Comparison of ENCODE assay signal across 8 cellular contexts in the genomic region with DNA sequence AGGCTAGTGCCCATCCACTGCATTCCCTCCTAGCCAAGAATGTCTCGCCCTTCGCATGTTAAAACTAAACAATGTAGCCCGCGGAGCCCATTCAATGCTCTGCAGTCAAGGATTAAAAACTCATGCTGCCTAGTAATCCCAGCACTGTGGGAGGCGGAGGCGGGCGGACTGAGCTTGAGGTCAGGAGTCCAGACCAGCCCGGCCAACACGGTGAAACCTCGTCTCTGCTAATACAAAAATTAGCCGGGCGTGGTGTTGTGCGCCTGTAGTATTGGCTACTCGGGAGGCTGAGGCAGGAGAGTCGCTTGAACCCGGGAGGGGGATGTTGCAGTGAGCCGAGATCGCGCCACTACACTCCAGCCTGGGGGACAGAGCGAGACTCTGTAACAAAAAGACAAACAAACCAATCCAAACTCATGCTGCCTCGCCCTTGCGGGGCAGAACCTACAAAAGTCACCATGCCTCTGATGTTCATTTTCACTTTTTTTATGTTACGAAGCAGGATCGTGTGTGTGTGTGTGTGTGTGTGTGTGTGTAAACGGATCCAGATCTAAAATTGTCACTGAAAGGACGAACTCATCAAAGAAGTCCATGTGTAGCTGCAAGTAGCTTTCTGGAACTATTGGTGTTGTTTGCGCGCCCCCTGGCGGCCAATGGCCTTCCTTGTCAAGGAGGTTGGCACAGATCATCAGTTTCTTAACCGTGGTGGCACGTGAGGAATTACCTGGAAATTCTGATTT. TPM values are rescaled to one million over a fixed set of nuclear protein-coding genes. Genes with fewer than 3 reads are reported as not detected.
DNase-seq lines count a peak whose midpoint lies in the region; ATAC-seq, FAIRE-seq and TF ChIP-seq lines count a peak whose summit lies in the region.

No MANE protein-coding gene starts in this region.

- H3K9ac ChIP-seq in H9 (ENCODE audit: extremely low read depth, insufficient read length, low read length), result peak overlapping the region; percentile 28
- H3K9ac ChIP-seq in kidney (ENCODE audit: low read length in 2 of 2), result peak overlapping the region in 1 of 2 donors; percentile 13

- no peak overlapping the region for H3K27ac ChIP-seq in H9 (ENCODE audit: insufficient read length, low read depth, low read length)
- no peak overlapping the region for H3K27ac ChIP-seq in kidney (ENCODE audit: low read depth in 2 of 2, low read length in 2 of 2)

- H2AK5ac ChIP-seq in H9 (ENCODE audit: insufficient read length, low read length), result no peak overlapping the region

- no peak for ATAC-seq in GM19351 (IDR thresholded peaks at IDR 0.05; ENCODE audit: unreplicated experiment)

- no peak overlapping the region for H2BK12ac ChIP-seq in H9 (ENCODE audit: insufficient read length, low read depth, low read length)

- no peaks in the 10 kb centered on the region for H3K36me3 Mint-ChIP-seq in H9 (ENCODE audit: insufficient read depth in 1 of 3, low read depth in 3 of 3)

- H3K9me3 ChIP-seq in H9 (ENCODE audit: control insufficient read depth, low read depth, low read length), result no peaks in the 10 kb centered on the region
- no peaks in the 10 kb centered on the region for H3K9me3 ChIP-seq in kidney (ENCODE audit: control insufficient read depth in 1 of 2, low read length in 2 of 2)

- peak overlapping the region; percentile 61 to 85 for H3K4me3 Mint-ChIP-seq in H9

- DNase-seq in AG09309 (ENCODE audit: low read depth), result peak; percentile 63
- DNase-seq in H9, result peak; percentile 93
- peak; percentile 55 to 85 for DNase-seq in NCI-H446 (lab: John Stamatoyannopoulos, UW)
- DNase-seq in activated CD4-positive, alpha-beta T cell treated with anti-CD3 and anti-CD28 coated beads for 1 hour, result peak; percentile 87
- DNase-seq in cerebellum (ENCODE audit: low spot score), result peak; percentile 88
- peak; percentile 95 for DNase-seq in kidney
- DNase-seq in stimulated activated CD4-positive, alpha-beta T cell treated with anti-CD3 and anti-CD28 coated beads, Interleukin-12 subunit alpha, Interleukin-12 subunit beta, amount 100 ng/mL, for 48 hours (ENCODE audit: low read depth in 2 of 3, low spot score in 1 of 3), result peak; percentile 83 to 89 (median 85)

- intact Hi-C loops in kidney (cut with DNase I), result no loop called here

- no peak overlapping the region for H2BK20ac ChIP-seq in H9 (ENCODE audit: low read depth, low read length, poor library complexity, severe bottlenecking)

- no peaks in the 10 kb centered on the region for H3K36me3 ChIP-seq in kidney (ENCODE audit: control insufficient read depth in 1 of 2, insufficient read depth in 2 of 2, low read length in 2 of 2)

- no peak overlapping the region for H3K56ac ChIP-seq in H9 (ENCODE audit: insufficient read length, low read depth, low read length)

- H2BK15ac ChIP-seq in H9 (ENCODE audit: low read depth, low read length), result no peak overlapping the region

- WGBS in H9 (ENCODE audit: extremely low coverage, insufficient read length, low lambda C conversion rate), result no CpG with 5 or more reads among the region's 31 CpGs

- H3K4me3 ChIP-seq in AG09309 (ENCODE audit: control insufficient read depth, low read depth, low read length) (peak overlapping the region; percentile 50), kidney (ENCODE audit: low read length in 2 of 2) (peak overlapping the region; percentile 57 to 70)

- peak overlapping the region; percentile 15 for H3K18ac ChIP-seq in H9 (ENCODE audit: insufficient read length, low read depth, low read length)

- peaks cover 32% of the 10 kb centered on the region for H3K27me3 Mint-ChIP-seq in H9 (ENCODE audit: low read depth)

- peaks cover 15% of the 10 kb centered on the region in 2 experiments for H3K4me1 Mint-ChIP-seq in H9

- H3K4me2 ChIP-seq in H9 (ENCODE audit: insufficient read depth, insufficient read length, low read length), result peak overlapping the region; percentile 83

- no peak overlapping the region for H4K8ac ChIP-seq in H9 (replicated peaks; ENCODE audit: insufficient read length, low read depth, low read length)

- H4K91ac ChIP-seq in H9 (ENCODE audit: insufficient read length, low read depth, low read length), result no peak overlapping the region

- no peaks in the 10 kb centered on the region for H3K9me3 Mint-ChIP-seq in H9

- no peaks in the 10 kb centered on the region for H3K79me1 ChIP-seq in H9 (ENCODE audit: insufficient read depth, low read depth, low read length, poor library complexity, severe bottlenecking)

- no peak overlapping the region for H3K23ac ChIP-seq in H9 (ENCODE audit: insufficient read length, low read depth, low read length)

- no peaks in the 10 kb centered on the region; the same call in 1 of the 2 replicates for H3K27me3 ChIP-seq in H9 (ENCODE audit: insufficient read depth, low read length)

- H4K20me1 ChIP-seq in H9 (ENCODE audit: control insufficient read depth, insufficient read depth, insufficient read length), result no peaks in the 10 kb centered on the region

- peaks cover 4% of the 10 kb centered on the region for H3K23me2 ChIP-seq in H9 (ENCODE audit: insufficient read length, low read depth, low read length, poor library complexity, severe bottlenecking)

- no peaks in the 10 kb centered on the region for H3K79me2 ChIP-seq in H9 (ENCODE audit: insufficient read depth, low read length)

- no peak overlapping the region for H2BK120ac ChIP-seq in H9 (ENCODE audit: low read depth, low read length, poor library complexity, severe bottlenecking)

- peak; percentile 19 for FAIRE-seq in kidney (lab: Jason Lieb, UNC)

- H3K4me1 ChIP-seq in H9 (ENCODE audit: insufficient read depth, low read length) (no peaks in the 10 kb centered on the region), kidney (ENCODE audit: control insufficient read depth in 1 of 2, insufficient read depth in 1 of 2, low read depth in 1 of 2, low read length in 2 of 2) (no peaks in the 10 kb centered on the region)

- H2AFZ ChIP-seq in H9 (ENCODE audit: low read length), result peak overlapping the region; percentile 76

- no peak overlapping the region for H3K14ac ChIP-seq in H9 (ENCODE audit: insufficient read depth, low read length)

- no peak overlapping the region for H3T11ph ChIP-seq in H9 (ENCODE audit: low read length)

- no peak overlapping the region for H3K4ac ChIP-seq in H9 (ENCODE audit: low read depth, low read length)

- no peak overlapping the region for H4K5ac ChIP-seq in H9 (ENCODE audit: insufficient read length, low read depth, low read length)

- H3K27ac Mint-ChIP-seq in H9, result peak overlapping the region in 2 of 3 experiments; percentile 13 to 47; a peak in 2 of 7 replicates

- TF ChIP-seq CTCF in AG09309 (IDR thresholded peaks at IDR 0.05; ENCODE audit: control insufficient read depth, insufficient read depth, low read depth, low read length, missing control alignments) (peak; percentile 83), H9 (conservative IDR thresholded peaks at IDR 0.05) (peak; percentile 94), kidney (IDR thresholded peaks at IDR 0.05; ENCODE audit: borderline replicate concordance, extremely low read depth, insufficient read depth) (peak; percentile 92)

- no peak overlapping the region for H2BK5ac ChIP-seq in H9 (ENCODE audit: insufficient read length, low read length)

RNA-seq across cellular contexts. Expression of gene SPESP1, which starts 54.8 kb away (rescaled TPM):
- not detected in 2 replicates for total RNA-seq in H9 (2021)
- total RNA-seq in cerebellum, result 1.4 TPM
- 4.1 TPM for total RNA-seq in kidney
- 3.7 TPM for polyA plus RNA-seq in kidney (ENCODE audit: insufficient read depth, low read depth, low replicate concordance)

RNA-seq across cellular contexts. Expression of gene ANP32A, which starts 54.9 kb away (rescaled TPM):
- 318 and 322 TPM in 2 replicates for total RNA-seq in H9 (2021)
- 82.8 TPM for total RNA-seq in cerebellum
- total RNA-seq in kidney, result 113 TPM
- 148 TPM for polyA plus RNA-seq in kidney (ENCODE audit: insufficient read depth, low read depth, low replicate concordance)
